Comparison of ENCODE assay signal across 1 cellular context in genomic region chr10:130194991-130195645, GRCh38.
TF ChIP-seq lines count a peak whose summit lies in the region.

No MANE protein-coding gene starts in this region.

TF ChIP-seq in IMR-90, 13 proteins besides CTCF, POLR2A, EP300 and RAD21 (continued from another document):
- TF ChIP-seq USF2 (IDR thresholded peaks at IDR 0.05; ENCODE audit: low read depth, low read length): no peak
- TF ChIP-seq SMC3 (IDR thresholded peaks at IDR 0.05; ENCODE audit: low read depth, low read length): no peak
